Comparison of ENCODE assay signal across 11 cellular contexts in genomic region chr22:29744902-29745301, GRCh38.
A peak's percentile ranks its signal among the peaks of the same experiment; 100 is the strongest.
DNase-seq lines count a peak whose midpoint lies in the region; ATAC-seq lines count a peak whose summit lies in the region.
"Had no signal": no experiment of that assay in that cellular context is flagged by ENCODE, and none has a peak within 500 bp of the region (broad histone marks: within the 10 kb centered on the region; RNA-seq: fewer than 3 reads in every experiment).

No MANE protein-coding gene starts in this region.

- H3K4me3 Mint-ChIP-seq in T-helper 2 cell treated with Interferon-gamma antibody and Interleukin-4, amounts not matched to agents 5 μg/mL and 100 μg/mL, for 36 hours: no peak overlapping the region
- H3K4me3 Mint-ChIP-seq: activated T-cell treated with anti-CD3 and anti-CD28 coated beads, Interleukin-2, amount 50 U/mL, for 24 hours; CD4-positive, CD25-positive, alpha-beta regulatory T cell had no signal

- H3K27ac Mint-ChIP-seq in T-helper 2 cell treated with Interferon-gamma antibody and Interleukin-4, amounts not matched to agents 5 μg/mL and 100 μg/mL, for 36 hours: no peak overlapping the region
- H3K27ac Mint-ChIP-seq: activated T-cell treated with anti-CD3 and anti-CD28 coated beads, Interleukin-2, amount 50 U/mL, for 24 hours; CD4-positive, CD25-positive, alpha-beta regulatory T cell had no signal

- H3K4me1 Mint-ChIP-seq in T-helper 2 cell treated with Interferon-gamma antibody and Interleukin-4, amounts not matched to agents 5 μg/mL and 100 μg/mL, for 36 hours (ENCODE audit: low read depth): no peaks in the 10 kb centered on the region

- no peaks in the 10 kb centered on the region for H3K9me3 Mint-ChIP-seq in T-helper 2 cell treated with Interferon-gamma antibody and Interleukin-4, amounts not matched to agents 5 μg/mL and 100 μg/mL, for 36 hours
- H3K9me3 Mint-ChIP-seq: activated T-cell treated with anti-CD3 and anti-CD28 coated beads, Interleukin-2, amount 50 U/mL, for 24 hours; CD4-positive, CD25-positive, alpha-beta regulatory T cell had no signal

- no peak for ATAC-seq in GM21528 (IDR thresholded peaks at IDR 0.05; ENCODE audit: low FRiP score, unreplicated experiment)

- no peaks in the 10 kb centered on the region for H3K27me3 Mint-ChIP-seq in T-helper 2 cell treated with Interferon-gamma antibody and Interleukin-4, amounts not matched to agents 5 μg/mL and 100 μg/mL, for 36 hours (ENCODE audit: low read depth)
- H3K27me3 Mint-ChIP-seq: activated T-cell treated with anti-CD3 and anti-CD28 coated beads, Interleukin-2, amount 50 U/mL, for 24 hours; CD4-positive, CD25-positive, alpha-beta regulatory T cell had no signal

- peak; percentile 77 for DNase-seq in Ammon's horn (ENCODE audit: low spot score)
- peak; percentile 97 for DNase-seq in NCI-H1694 treated with DMSO at 0.1 percent for 48 hours (lab: John Stamatoyannopoulos, UW)
- DNase-seq in astrocyte of the hippocampus (ENCODE audit: low read depth, low spot score): peak; percentile 70
- DNase-seq in midbrain (lab: John Stamatoyannopoulos, UW): peak; percentile 35
- no peak for DNase-seq in T-helper 2 cell treated with Interferon-gamma antibody and Interleukin-4, amounts not matched to agents 5 μg/mL and 100 μg/mL, for 36 hours (ENCODE audit: low spot score)
- DNase-seq in stimulated activated CD4-positive, alpha-beta T cell treated with anti-CD3 and anti-CD28 coated beads, Interleukin-12 subunit alpha, Interleukin-12 subunit beta, amount 100 ng/mL, for 4 hours: no peak
- DNase-seq in activated CD8-positive, alpha-beta memory T cell treated with anti-CD3 and anti-CD28 coated beads, Interleukin-2, amount 50 U/mL, for 48 hours: no peak
- DNase-seq: activated T-cell treated with anti-CD3 and anti-CD28 coated beads, Interleukin-2, amount 50 U/mL, for 24 hours; CD4-positive, CD25-positive, alpha-beta regulatory T cell; heart right ventricle had no signal

- H3K36me3 Mint-ChIP-seq in T-helper 2 cell treated with Interferon-gamma antibody and Interleukin-4, amounts not matched to agents 5 μg/mL and 100 μg/mL, for 36 hours (ENCODE audit: low read depth): peaks cover 12% of the 10 kb centered on the region

Comparison
In these comparisons a context has a peak if more than half of its experiments do, and no peak if none do; other contexts are left out.
1. DNase-seq: peak in Ammon's horn (single experiment), NCI-H1694 treated with DMSO at 0.1 percent for 48 hours (single experiment), astrocyte of the hippocampus (single experiment) and midbrain (single experiment); none in T-helper 2 cell treated with Interferon-gamma antibody and Interleukin-4, amounts not matched to agents 5 μg/mL and 100 μg/mL, for 36 hours (single experiment), stimulated activated CD4-positive, alpha-beta T cell treated with anti-CD3 and anti-CD28 coated beads, Interleukin-12 subunit alpha, Interleukin-12 subunit beta, amount 100 ng/mL, for 4 hours (single experiment) and activated CD8-positive, alpha-beta memory T cell treated with anti-CD3 and anti-CD28 coated beads, Interleukin-2, amount 50 U/mL, for 48 hours (single experiment).